Comparison of ENCODE assay signal across 12 cellular contexts in the genomic region with DNA sequence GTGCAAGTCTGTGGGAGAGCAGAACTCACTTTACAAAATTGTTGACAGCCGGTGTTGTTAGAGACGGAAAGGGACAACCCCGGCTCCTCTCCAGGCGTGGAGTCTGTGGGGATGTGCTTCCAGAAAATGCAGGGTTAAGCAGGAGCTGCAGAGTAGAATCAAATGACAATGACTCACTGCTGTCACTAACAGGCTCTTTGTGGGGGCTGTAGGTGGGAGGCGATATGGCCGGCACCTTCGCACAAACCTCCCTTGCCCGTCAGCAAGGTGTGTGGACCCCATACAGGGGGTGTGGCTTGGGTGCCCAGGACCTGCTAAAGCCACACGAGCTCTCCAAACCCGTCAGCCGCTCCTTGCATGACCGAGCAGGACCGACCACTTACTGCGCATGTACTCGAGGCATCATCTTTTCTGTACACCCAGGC. TPM values are rescaled to one million over a fixed set of nuclear protein-coding genes. Genes with fewer than 3 reads are reported as not detected.
A peak's percentile ranks its signal among the peaks of the same experiment; 100 is the strongest.
DNase-seq lines count a peak whose midpoint lies in the region; ATAC-seq, FAIRE-seq and TF ChIP-seq lines count a peak whose summit lies in the region.
"Had no signal": no experiment of that assay in that cellular context is flagged by ENCODE, and none has a peak within 500 bp of the region (broad histone marks: within the 10 kb centered on the region; RNA-seq: fewer than 3 reads in every experiment).

No MANE protein-coding gene starts in this region.

- intact Hi-C loops in heart right ventricle (cut with DNase I), result loop anchor here in 1 of 10 donors (5.0 kb wide), 1 partner anchor 76 kb away; no protein-coding TSS in a partner anchor

- H3K79me2 ChIP-seq in neural progenitor cell (ENCODE audit: low read depth), result peaks cover 6% of the 10 kb centered on the region

- H4K20me1 ChIP-seq in neural progenitor cell (ENCODE audit: low read depth), result peaks cover 7% of the 10 kb centered on the region

- WGBS in heart right ventricle, 2 donors, result 39 to 49% methylated on average over 15 of the region's 15 CpGs

- DNase-seq in Ammon's horn (ENCODE audit: low spot score), result peak; percentile 54
- peak; percentile 65 for DNase-seq in RCC 7860 (ENCODE audit: low spot score)
- DNase-seq in heart right ventricle, result no peak
- no peak for DNase-seq in neural progenitor cell (ENCODE audit: low spot score)
- DNase-seq in natural killer cell treated with Interleukin-12 subunit alpha and Interleukin-12 subunit beta and Interleukin-15 and Interleukin-18, amount 100 ng/mL, for 72 hours (ENCODE audit: low spot score), result no peak
- no peak for DNase-seq in NCI-H1105 (lab: John Stamatoyannopoulos, UW)
- DNase-seq in SK-N-DZ (ENCODE audit: low spot score), result no peak
- DNase-seq: activated CD4-positive, alpha-beta T cell treated with anti-CD3 and anti-CD28 coated beads, Interleukin-2, amount 50 U/mL, for 4 hours; AML-193; KBM-7 had no signal

- H3K4me1 Mint-ChIP-seq in neural progenitor cell, result peaks cover 35% of the 10 kb centered on the region
- H3K4me1 Mint-ChIP-seq in natural killer cell treated with Interleukin-12 subunit alpha and Interleukin-12 subunit beta and Interleukin-15 and Interleukin-18, amount 100 ng/mL, for 72 hours (ENCODE audit: low read depth in 2 of 2), result peaks cover 21 to 23% of the 10 kb centered on the region in 2 donors

- H3K4me3 ChIP-seq in heart right ventricle, result peak overlapping the region in 3 of 10 donors; percentile 5 to 29 (median 13)
- H3K4me3 ChIP-seq in neural progenitor cell, result no peak overlapping the region

- peak overlapping the region; percentile 89 for H3K27ac Mint-ChIP-seq in neural progenitor cell
- no peak overlapping the region for H3K27ac Mint-ChIP-seq in natural killer cell treated with Interleukin-12 subunit alpha and Interleukin-12 subunit beta and Interleukin-15 and Interleukin-18, amount 100 ng/mL, for 72 hours

- peak overlapping the region; percentile 22 to 97 (median 90) for H3K27ac ChIP-seq in heart right ventricle
- no peak overlapping the region for H3K27ac ChIP-seq in neural progenitor cell

- H3K27me3 ChIP-seq in heart right ventricle (no peaks in the 10 kb centered on the region), neural progenitor cell (no peaks in the 10 kb centered on the region)

- H3K4me3 Mint-ChIP-seq in neural progenitor cell, result no peak overlapping the region
- no peak overlapping the region for H3K4me3 Mint-ChIP-seq in natural killer cell treated with Interleukin-12 subunit alpha and Interleukin-12 subunit beta and Interleukin-15 and Interleukin-18, amount 100 ng/mL, for 72 hours

- H2AFZ ChIP-seq in neural progenitor cell (replicated peaks), result no peak overlapping the region

- TF ChIP-seq CTCF in heart right ventricle (IDR thresholded peaks at IDR 0.05), result no peak
- no peak for TF ChIP-seq CTCF in neural progenitor cell (IDR thresholded peaks at IDR 0.05)

- H3K9me3 Mint-ChIP-seq in neural progenitor cell, result no peaks in the 10 kb centered on the region
- H3K9me3 Mint-ChIP-seq in natural killer cell treated with Interleukin-12 subunit alpha and Interleukin-12 subunit beta and Interleukin-15 and Interleukin-18, amount 100 ng/mL, for 72 hours, result no peaks in the 10 kb centered on the region

- ATAC-seq in heart right ventricle (peak in 6 of 8 donors; percentile 7 to 17 (median 14)), HG02759 (IDR thresholded peaks at IDR 0.05; ENCODE audit: unreplicated experiment) (no peak)
- ATAC-seq in natural killer cell treated with Interleukin-12 subunit alpha and Interleukin-12 subunit beta and Interleukin-15 and Interleukin-18, amount 100 ng/mL, for 72 hours, result no peak

- peaks cover 22 to 80% (median 58%) of the 10 kb centered on the region in 9 donors for H3K4me1 ChIP-seq in heart right ventricle
- peaks cover 18% of the 10 kb centered on the region for H3K4me1 ChIP-seq in neural progenitor cell

- no peaks in the 10 kb centered on the region for H3F3A ChIP-seq in neural progenitor cell (ENCODE audit: low read depth)

- peaks cover 7% of the 10 kb centered on the region for H3K36me3 Mint-ChIP-seq in neural progenitor cell
- no peaks in the 10 kb centered on the region for H3K36me3 Mint-ChIP-seq in natural killer cell treated with Interleukin-12 subunit alpha and Interleukin-12 subunit beta and Interleukin-15 and Interleukin-18, amount 100 ng/mL, for 72 hours

- no peak overlapping the region for H3K9ac ChIP-seq in neural progenitor cell

- H3K9me3 ChIP-seq in heart right ventricle (no peaks in the 10 kb centered on the region), neural progenitor cell (ENCODE audit: low read depth) (no peaks in the 10 kb centered on the region)

- peaks cover 18% of the 10 kb centered on the region for H3K27me3 Mint-ChIP-seq in neural progenitor cell (ENCODE audit: insufficient read depth, low read depth)
- no peaks in the 10 kb centered on the region for H3K27me3 Mint-ChIP-seq in natural killer cell treated with Interleukin-12 subunit alpha and Interleukin-12 subunit beta and Interleukin-15 and Interleukin-18, amount 100 ng/mL, for 72 hours

- no peak for FAIRE-seq in RCC 7860 (lab: Jason Lieb, UNC)
- FAIRE-seq: colon had no signal

- peak overlapping the region; percentile 26 for H3K4me2 ChIP-seq in neural progenitor cell

- peaks cover 0 to 82% (median 40%) of the 10 kb centered on the region in 9 donors for H3K36me3 ChIP-seq in heart right ventricle
- H3K36me3 ChIP-seq in neural progenitor cell, result no peaks in the 10 kb centered on the region

RNA-seq across cellular contexts. Expression of gene PDK2, which starts 5.8 kb away (rescaled TPM):
- total RNA-seq in heart right ventricle (100 to 1,000 TPM; 161 to 337 (median 231) TPM), neural progenitor cell (ENCODE audit: low replicate concordance) (12.6 and 17.3 TPM in 2 replicates)
- 100 to 1,000 TPM in 1 of 2 donors, 10 to 100 TPM in 1; 88.1 to 129 TPM for polyA plus RNA-seq in heart right ventricle
- 10 to 100 TPM; 11.8 to 13.7 TPM for total RNA-seq in natural killer cell treated with Interleukin-12 subunit alpha and Interleukin-12 subunit beta and Interleukin-15 and Interleukin-18, amount 100 ng/mL, for 72 hours
- polyA plus RNA-seq in SK-N-DZ (2014; cell fraction: cytosol; rRNA removed), result 24.2 and 27.4 TPM in 2 replicates
- 17.1 and 34.6 TPM in 2 replicates for polyA plus RNA-seq in SK-N-DZ (2014; cell fraction: nucleus; rRNA removed)

RNA-seq across cellular contexts. Expression of gene SAMD14, which starts 29.0 kb away (rescaled TPM):
- 1 to 10 TPM; 1.5 to 3.8 (median 1.9) TPM for total RNA-seq in heart right ventricle
- polyA plus RNA-seq in heart right ventricle, result 1 to 10 TPM; 1.9 to 3.8 TPM
- total RNA-seq in neural progenitor cell (ENCODE audit: low replicate concordance), result 8.7 and 27.9 TPM in 2 replicates
- 1 to 10 TPM; 2.6 to 5.0 TPM for total RNA-seq in natural killer cell treated with Interleukin-12 subunit alpha and Interleukin-12 subunit beta and Interleukin-15 and Interleukin-18, amount 100 ng/mL, for 72 hours
- polyA plus RNA-seq in SK-N-DZ (2014; cell fraction: cytosol; rRNA removed), result 24.3 and 33.6 TPM in 2 replicates
- 64.8 and 91.0 TPM in 2 replicates for polyA plus RNA-seq in SK-N-DZ (2014; cell fraction: nucleus; rRNA removed)

RNA-seq across cellular contexts. Expression of gene ITGA3, which starts 45.0 kb away (rescaled TPM):
- total RNA-seq in heart right ventricle, result 10 to 100 TPM; 12.5 to 44.2 (median 22.5) TPM
- 10 to 100 TPM; 26.1 to 39.9 TPM for polyA plus RNA-seq in heart right ventricle
- total RNA-seq in neural progenitor cell (ENCODE audit: low replicate concordance), result 7.7 and 11.9 TPM in 2 replicates
- total RNA-seq in natural killer cell treated with Interleukin-12 subunit alpha and Interleukin-12 subunit beta and Interleukin-15 and Interleukin-18, amount 100 ng/mL, for 72 hours, result 10 to 100 TPM; 13.7 to 13.9 TPM
- 0.78 and 1.8 TPM in 2 replicates for polyA plus RNA-seq in SK-N-DZ (2014; cell fraction: cytosol; rRNA removed)
- 1.8 and 3.1 TPM in 2 replicates for polyA plus RNA-seq in SK-N-DZ (2014; cell fraction: nucleus; rRNA removed)

RNA-seq across cellular contexts. Expression of gene PPP1R9B, which starts 49.5 kb away (rescaled TPM):
- total RNA-seq in heart right ventricle (10 to 100 TPM; 17.3 to 45.4 (median 26.9) TPM), neural progenitor cell (ENCODE audit: low replicate concordance) (12.0 and 31.4 TPM in 2 replicates)
- 10 to 100 TPM; 22.4 to 42.7 TPM for polyA plus RNA-seq in heart right ventricle
- total RNA-seq in natural killer cell treated with Interleukin-12 subunit alpha and Interleukin-12 subunit beta and Interleukin-15 and Interleukin-18, amount 100 ng/mL, for 72 hours, result 100 to 1,000 TPM in 1 of 2 donors, 10 to 100 TPM in 1; 96.0 to 110 TPM
- 13.1 and 25.6 TPM in 2 replicates for polyA plus RNA-seq in SK-N-DZ (2014; cell fraction: cytosol; rRNA removed)
- 37.4 and 48.4 TPM in 2 replicates for polyA plus RNA-seq in SK-N-DZ (2014; cell fraction: nucleus; rRNA removed)

Comparison
In these comparisons a context has a peak if more than half of its experiments do, and no peak if none do; other contexts are left out.
1. DNase-seq: peak in Ammon's horn (single experiment) and RCC 7860 (single experiment); none in heart right ventricle (0 of 2), neural progenitor cell (single experiment), natural killer cell treated with Interleukin-12 subunit alpha and Interleukin-12 subunit beta and Interleukin-15 and Interleukin-18, amount 100 ng/mL, for 72 hours (single experiment), NCI-H1105 (single experiment) and SK-N-DZ (single experiment).
2. ATAC-seq: peak in heart right ventricle (6 of 8); none in HG02759 (single experiment) and natural killer cell treated with Interleukin-12 subunit alpha and Interleukin-12 subunit beta and Interleukin-15 and Interleukin-18, amount 100 ng/mL, for 72 hours (0 of 2).